10 cellular contexts compared by ENCODE assay signal in genomic region chr18:31241900-31242409, GRCh38.
DNase-seq lines count a peak whose midpoint lies in the region; FAIRE-seq and TF ChIP-seq lines count a peak whose summit lies in the region.
"Had no signal": no experiment of that assay in that cellular context is flagged by ENCODE, and none has a peak within 500 bp of the region (broad histone marks: within the 10 kb centered on the region; RNA-seq: fewer than 3 reads in every experiment).

No MANE protein-coding gene starts in this region.

- no peaks in the 10 kb centered on the region for H3K36me3 Mint-ChIP-seq in brain
- no peaks in the 10 kb centered on the region for H3K36me3 Mint-ChIP-seq in T-helper 2 cell treated with Interferon-gamma antibody and Interleukin-4, amounts not matched to agents 5 μg/mL and 100 μg/mL, for 36 hours (ENCODE audit: low read depth)
- H3K36me3 Mint-ChIP-seq in activated CD4-positive, alpha-beta T cell treated with anti-CD3 and anti-CD28 coated beads, Interleukin-2, amount 10 ng/mL, durations not matched to agents 24 days and 14 days (ENCODE audit: low read depth), result no peaks in the 10 kb centered on the region

- H3F3A ChIP-seq in neural cell (ENCODE audit: insufficient read depth, low read length, poor library complexity, severe bottlenecking), result no peaks in the 10 kb centered on the region

- FAIRE-seq in GM18507 (lab: Jason Lieb, UNC), result peak; percentile 76

- peaks cover 50% of the 10 kb centered on the region for H3K4me1 Mint-ChIP-seq in brain
- no peaks in the 10 kb centered on the region for H3K4me1 Mint-ChIP-seq in T-helper 2 cell treated with Interferon-gamma antibody and Interleukin-4, amounts not matched to agents 5 μg/mL and 100 μg/mL, for 36 hours (ENCODE audit: low read depth)
- no peaks in the 10 kb centered on the region for H3K4me1 Mint-ChIP-seq in activated CD4-positive, alpha-beta T cell treated with anti-CD3 and anti-CD28 coated beads, Interleukin-2, amount 10 ng/mL, durations not matched to agents 24 days and 14 days
- H3K4me1 Mint-ChIP-seq: activated B cell treated with CpG ODN at 0.5 μM for 24 hours had no signal

- TF ChIP-seq CTCF in brain (conservative IDR thresholded peaks at IDR 0.05), result peak; percentile 31 to 67
- peak; percentile 55 for TF ChIP-seq CTCF in neural cell (IDR thresholded peaks at IDR 0.05; ENCODE audit: poor library complexity, severe bottlenecking)

- no peaks in the 10 kb centered on the region for H3K27me3 ChIP-seq in neural cell (ENCODE audit: insufficient read depth, low read depth, low read length)
- H3K27me3 ChIP-seq: heart left ventricle had no signal

- H3K4me3 ChIP-seq in neural cell (ENCODE audit: low read length), result no peak overlapping the region
- H3K4me3 ChIP-seq: heart left ventricle had no signal

- peaks cover 0 to 1% (median 0%) of the 10 kb centered on the region in 5 experiments for H3K9me3 Mint-ChIP-seq in brain
- H3K9me3 Mint-ChIP-seq in T-helper 2 cell treated with Interferon-gamma antibody and Interleukin-4, amounts not matched to agents 5 μg/mL and 100 μg/mL, for 36 hours, result peaks cover 7% of the 10 kb centered on the region
- H3K9me3 Mint-ChIP-seq in activated CD4-positive, alpha-beta T cell treated with anti-CD3 and anti-CD28 coated beads, Interleukin-2, amount 10 ng/mL, durations not matched to agents 24 days and 14 days, result no peaks in the 10 kb centered on the region
- H3K9me3 Mint-ChIP-seq: activated B cell treated with CpG ODN at 0.5 μM for 24 hours had no signal

- peak overlapping the region in 2 of 5 experiments; percentile 6 to 85 for H3K27ac Mint-ChIP-seq in brain
- no peak overlapping the region for H3K27ac Mint-ChIP-seq in T-helper 2 cell treated with Interferon-gamma antibody and Interleukin-4, amounts not matched to agents 5 μg/mL and 100 μg/mL, for 36 hours
- H3K27ac Mint-ChIP-seq in activated CD4-positive, alpha-beta T cell treated with anti-CD3 and anti-CD28 coated beads, Interleukin-2, amount 10 ng/mL, durations not matched to agents 24 days and 14 days, result no peak overlapping the region
- H3K27ac Mint-ChIP-seq: activated B cell treated with CpG ODN at 0.5 μM for 24 hours had no signal

- no peak overlapping the region for H3K9ac ChIP-seq in neural cell (ENCODE audit: low read length)

- no peaks in the 10 kb centered on the region for H4K20me1 ChIP-seq in neural cell (ENCODE audit: insufficient read depth)

- DNase-seq in GM18507 (ENCODE audit: extremely low spot score, insufficient read length, low read depth) (no peak), HK-2 (ENCODE audit: unreplicated experiment) (peak; percentile 38), DMS153 (lab: John Stamatoyannopoulos, UW) (no peak), NCI-H2227 (lab: John Stamatoyannopoulos, UW; ENCODE audit: unreplicated experiment) (no peak)
- DNase-seq in T-helper 2 cell treated with Interferon-gamma antibody and Interleukin-4, amounts not matched to agents 5 μg/mL and 100 μg/mL, for 36 hours (ENCODE audit: low spot score), result no peak
- DNase-seq in activated CD4-positive, alpha-beta T cell treated with anti-CD3 and anti-CD28 coated beads, Interleukin-2, amount 10 ng/mL, durations not matched to agents 24 days and 14 days, result no peak
- DNase-seq: activated B cell treated with CpG ODN at 0.5 μM for 24 hours, heart left ventricle had no signal

- TF ChIP-seq RAD21 in neural cell (conservative IDR thresholded peaks at IDR 0.05), result no peak

- H3K27me3 Mint-ChIP-seq in brain, result no peaks in the 10 kb centered on the region
- no peaks in the 10 kb centered on the region for H3K27me3 Mint-ChIP-seq in T-helper 2 cell treated with Interferon-gamma antibody and Interleukin-4, amounts not matched to agents 5 μg/mL and 100 μg/mL, for 36 hours (ENCODE audit: low read depth)
- H3K27me3 Mint-ChIP-seq in activated CD4-positive, alpha-beta T cell treated with anti-CD3 and anti-CD28 coated beads, Interleukin-2, amount 10 ng/mL, durations not matched to agents 24 days and 14 days, result no peaks in the 10 kb centered on the region
- H3K27me3 Mint-ChIP-seq: activated B cell treated with CpG ODN at 0.5 μM for 24 hours had no signal

- no peak overlapping the region for H3K4me3 Mint-ChIP-seq in brain
- no peak overlapping the region for H3K4me3 Mint-ChIP-seq in T-helper 2 cell treated with Interferon-gamma antibody and Interleukin-4, amounts not matched to agents 5 μg/mL and 100 μg/mL, for 36 hours
- H3K4me3 Mint-ChIP-seq in activated CD4-positive, alpha-beta T cell treated with anti-CD3 and anti-CD28 coated beads, Interleukin-2, amount 10 ng/mL, durations not matched to agents 24 days and 14 days, result no peak overlapping the region
- H3K4me3 Mint-ChIP-seq: activated B cell treated with CpG ODN at 0.5 μM for 24 hours had no signal

- no peaks in the 10 kb centered on the region for H3K79me2 ChIP-seq in neural cell (replicated peaks; ENCODE audit: insufficient read depth, low read length)

- no peaks in the 10 kb centered on the region for H3K9me2 ChIP-seq in neural cell (ENCODE audit: insufficient read depth, low read length)

- H2AFZ ChIP-seq in neural cell (ENCODE audit: low read depth, low read length), result no peak overlapping the region

- H3K36me3 ChIP-seq in neural cell (ENCODE audit: insufficient read depth, low read length), result no peaks in the 10 kb centered on the region
- H3K36me3 ChIP-seq: heart left ventricle had no signal

- H3K4me2 ChIP-seq in neural cell (ENCODE audit: low read length), result no peak overlapping the region

- intact Hi-C loops in activated CD4-positive, alpha-beta T cell treated with anti-CD3 and anti-CD28 coated beads, Interleukin-2, amount 10 ng/mL, durations not matched to agents 24 days and 14 days (cut with micrococcal nuclease), result no loop called here

- no peak for TF ChIP-seq EP300 in neural cell (conservative IDR thresholded peaks at IDR 0.05; ENCODE audit: poor library complexity, severe bottlenecking)

- H3K9me3 ChIP-seq in neural cell (ENCODE audit: low read length), result no peaks in the 10 kb centered on the region
- H3K9me3 ChIP-seq: heart left ventricle had no signal

- no peak overlapping the region for H3K27ac ChIP-seq in neural cell (ENCODE audit: low read length)
- H3K27ac ChIP-seq: heart left ventricle had no signal

TF ChIP-seq in neural cell, 6 proteins besides CTCF, POLR2A, EP300 and RAD21:
- TF ChIP-seq MXI1 (conservative IDR thresholded peaks at IDR 0.05; ENCODE audit: poor library complexity, severe bottlenecking), result no peak
- TF ChIP-seq POLR2AphosphoS5 (IDR thresholded peaks at IDR 0.05), result no peak
- TF ChIP-seq EZH2 (IDR thresholded peaks at IDR 0.05; ENCODE audit: borderline replicate concordance, insufficient read depth, low read length, poor library complexity, severe bottlenecking), result no peak
- TF ChIP-seq, protein P1, sequence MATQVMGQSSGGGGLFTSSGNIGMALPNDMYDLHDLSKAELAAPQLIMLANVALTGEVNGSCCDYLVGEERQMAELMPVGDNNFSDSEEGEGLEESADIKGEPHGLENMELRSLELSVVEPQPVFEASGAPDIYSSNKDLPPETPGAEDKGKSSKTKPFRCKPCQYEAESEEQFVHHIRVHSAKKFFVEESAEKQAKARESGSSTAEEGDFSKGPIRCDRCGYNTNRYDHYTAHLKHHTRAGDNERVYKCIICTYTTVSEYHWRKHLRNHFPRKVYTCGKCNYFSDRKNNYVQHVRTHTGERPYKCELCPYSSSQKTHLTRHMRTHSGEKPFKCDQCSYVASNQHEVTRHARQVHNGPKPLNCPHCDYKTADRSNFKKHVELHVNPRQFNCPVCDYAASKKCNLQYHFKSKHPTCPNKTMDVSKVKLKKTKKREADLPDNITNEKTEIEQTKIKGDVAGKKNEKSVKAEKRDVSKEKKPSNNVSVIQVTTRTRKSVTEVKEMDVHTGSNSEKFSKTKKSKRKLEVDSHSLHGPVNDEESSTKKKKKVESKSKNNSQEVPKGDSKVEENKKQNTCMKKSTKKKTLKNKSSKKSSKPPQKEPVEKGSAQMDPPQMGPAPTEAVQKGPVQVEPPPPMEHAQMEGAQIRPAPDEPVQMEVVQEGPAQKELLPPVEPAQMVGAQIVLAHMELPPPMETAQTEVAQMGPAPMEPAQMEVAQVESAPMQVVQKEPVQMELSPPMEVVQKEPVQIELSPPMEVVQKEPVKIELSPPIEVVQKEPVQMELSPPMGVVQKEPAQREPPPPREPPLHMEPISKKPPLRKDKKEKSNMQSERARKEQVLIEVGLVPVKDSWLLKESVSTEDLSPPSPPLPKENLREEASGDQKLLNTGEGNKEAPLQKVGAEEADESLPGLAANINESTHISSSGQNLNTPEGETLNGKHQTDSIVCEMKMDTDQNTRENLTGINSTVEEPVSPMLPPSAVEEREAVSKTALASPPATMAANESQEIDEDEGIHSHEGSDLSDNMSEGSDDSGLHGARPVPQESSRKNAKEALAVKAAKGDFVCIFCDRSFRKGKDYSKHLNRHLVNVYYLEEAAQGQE (IDR thresholded peaks at IDR 0.05; ENCODE audit: borderline replicate concordance), result no peak
- no peak for TF ChIP-seq SMC3 (conservative IDR thresholded peaks at IDR 0.05; ENCODE audit: poor library complexity)
- no peak for TF ChIP-seq TAF1 (IDR thresholded peaks at IDR 0.05; ENCODE audit: low read depth)
TF ChIP-seq in neural cell: peak in this region for 0.
